In genomic region chr10:100373298-100374136, GRCh38 we compare ENCODE assay signal across 8 cellular contexts. TPM values are rescaled to one million over a fixed set of nuclear protein-coding genes. Genes with fewer than 3 reads are reported as not detected.
A peak's percentile ranks its signal among the peaks of the same experiment; 100 is the strongest.
DNase-seq lines count a peak whose midpoint lies in the region; ATAC-seq, FAIRE-seq and TF ChIP-seq lines count a peak whose summit lies in the region.

No MANE protein-coding gene starts in this region.

- intact Hi-C loops in stomach (cut with DNase I; ENCODE audit: low total_unique reads) = no loop called here

- in situ Hi-C loops in HAP-1 (cut with MboI; ENCODE audit: low sequenced_read_pairs) = no loop called here

- TF ChIP-seq EP300 in stomach (IDR thresholded peaks at IDR 0.05) = peak; percentile 34

- H3K27me3 Mint-ChIP-seq in neural crest cell (ENCODE audit: low read depth) = no peaks in the 10 kb centered on the region

- 0 to 1% (median 0%) methylated on average over 44 of the region's 44 CpGs for WGBS in stomach, 5 donors

- H3K4me3 Mint-ChIP-seq in neural crest cell = no peak overlapping the region

- H3K36me3 Mint-ChIP-seq in neural crest cell (ENCODE audit: low read depth) = no peaks in the 10 kb centered on the region

- H3K27me3 ChIP-seq in HAP-1 (ENCODE audit: low read depth) (no peaks in the 10 kb centered on the region), MG63 (no peaks in the 10 kb centered on the region), foreskin keratinocyte (no peaks in the 10 kb centered on the region), stomach (no peaks in the 10 kb centered on the region)

- peaks cover 31% of the 10 kb centered on the region for H3K4me1 ChIP-seq in HAP-1
- H3K4me1 ChIP-seq in foreskin keratinocyte = peaks cover 30% of the 10 kb centered on the region
- peaks cover 43 to 62% (median 51%) of the 10 kb centered on the region in 4 donors for H3K4me1 ChIP-seq in stomach

- ATAC-seq in foreskin keratinocyte = peak; percentile 83

- peaks cover 41% of the 10 kb centered on the region for H3K4me1 Mint-ChIP-seq in neural crest cell

- H3K27ac ChIP-seq in foreskin keratinocyte (peak overlapping the region; percentile 99), stomach (peak overlapping the region; percentile 81 to 97 (median 96))

- no peaks in the 10 kb centered on the region for H3K9me3 ChIP-seq in HAP-1
- H3K9me3 ChIP-seq in MG63 = no peaks in the 10 kb centered on the region
- no peaks in the 10 kb centered on the region for H3K9me3 ChIP-seq in stomach

- TF ChIP-seq POLR2A in Raji (IDR thresholded peaks at IDR 0.05; ENCODE audit: insufficient read depth, low read depth, low read length) = peak; percentile 66
- peak in 1 of 4 donors; percentile 32 for TF ChIP-seq POLR2A in stomach (IDR thresholded peaks at IDR 0.05)

- peak; percentile 99 for FAIRE-seq in G401.6 (lab: Jason Lieb, UNC)

- TF ChIP-seq CTCF in foreskin keratinocyte (conservative IDR thresholded peaks at IDR 0.05) (peak; percentile 29), neural crest cell (conservative IDR thresholded peaks at IDR 0.05) (no peak), stomach (IDR thresholded peaks at IDR 0.05) (no peak)

- H3K4me3 ChIP-seq in HAP-1 (peak overlapping the region; percentile 56), MG63 (peak overlapping the region; percentile 57), stomach (peak overlapping the region; percentile 45 to 63 (median 56))

- H3K9me3 Mint-ChIP-seq in neural crest cell = no peaks in the 10 kb centered on the region

- H3K36me3 ChIP-seq in HAP-1 (replicated peaks) (no peaks in the 10 kb centered on the region; the same call in 1 of the 2 replicates), MG63 (no peaks in the 10 kb centered on the region), stomach (no peaks in the 10 kb centered on the region)

- DNase-seq in HAP-1 (ENCODE audit: low spot score in 2 of 2) (peak; percentile 96 to 98), MG63 (peak; percentile 100), activated gamma-delta T cell (lab: John Stamatoyannopoulos, UW) (peak; percentile 84), foreskin keratinocyte (peak; percentile 98 to 99), neural crest cell (ENCODE audit: low read depth, low spot score) (peak; percentile 92), stomach (peak; percentile 96)

- no peak overlapping the region for H3K27ac Mint-ChIP-seq in neural crest cell (ENCODE audit: unreplicated experiment)

RNA-seq across cellular contexts. Expression of gene SCD, which starts 26.5 kb away (rescaled TPM):
- total RNA-seq in MG63 (2014; rRNA removed; shearing (Covaris generic); ENCODE audit: low replicate concordance) = 48.8 and 56.3 TPM in 2 replicates
- total RNA-seq in foreskin keratinocyte (1,312 and 1,467 TPM in 2 replicates), neural crest cell (969 and 975 TPM in 2 replicates), stomach (10 to 100 TPM in 3 of 5 donors, 1 to 10 TPM in 2; 2.3 to 36.2 (median 28.5) TPM)
- polyA plus RNA-seq in foreskin keratinocyte (579 and 619 TPM in 2 replicates), stomach (10 to 100 TPM in 2 of 3 donors, 1 to 10 TPM in 1; 5.5 to 19.1 (median 16.6) TPM)

RNA-seq across cellular contexts. Expression of gene PKD2L1, which starts 43.5 kb away (rescaled TPM):
- total RNA-seq in MG63 (2014; rRNA removed; shearing (Covaris generic); ENCODE audit: low replicate concordance) = not detected in 2 replicates
- total RNA-seq in foreskin keratinocyte (not detected in 2 replicates), neural crest cell (0.14 TPM in 1 of 2 replicates, not detected in the other), stomach (under 1 TPM in 1 of 5 donors, not detected in 4; 0.89 TPM)
- polyA plus RNA-seq in foreskin keratinocyte (not detected in 2 replicates), stomach (under 1 TPM in 1 of 3 donors, not detected in 2; 0.23 TPM)

Comparison
In these comparisons a context has a peak if more than half of its experiments do, and no peak if none do; other contexts are left out.
1. Peak in every context shown above with its lines: DNase-seq, ATAC-seq, H3K4me3 ChIP-seq and H3K27ac ChIP-seq.
2. RNA of gene SCD, which starts 26.5 kb away (total RNA-seq): 1,312 to 1,467 TPM in foreskin keratinocyte and 969 to 975 TPM in neural crest cell; 48.8 to 56.3 TPM in MG63 and 2.3 to 36.2 TPM in stomach; every median in the first group is over 10 times any median in the second.